Comparison of ENCODE assay signal across 9 cellular contexts in the genomic region with DNA sequence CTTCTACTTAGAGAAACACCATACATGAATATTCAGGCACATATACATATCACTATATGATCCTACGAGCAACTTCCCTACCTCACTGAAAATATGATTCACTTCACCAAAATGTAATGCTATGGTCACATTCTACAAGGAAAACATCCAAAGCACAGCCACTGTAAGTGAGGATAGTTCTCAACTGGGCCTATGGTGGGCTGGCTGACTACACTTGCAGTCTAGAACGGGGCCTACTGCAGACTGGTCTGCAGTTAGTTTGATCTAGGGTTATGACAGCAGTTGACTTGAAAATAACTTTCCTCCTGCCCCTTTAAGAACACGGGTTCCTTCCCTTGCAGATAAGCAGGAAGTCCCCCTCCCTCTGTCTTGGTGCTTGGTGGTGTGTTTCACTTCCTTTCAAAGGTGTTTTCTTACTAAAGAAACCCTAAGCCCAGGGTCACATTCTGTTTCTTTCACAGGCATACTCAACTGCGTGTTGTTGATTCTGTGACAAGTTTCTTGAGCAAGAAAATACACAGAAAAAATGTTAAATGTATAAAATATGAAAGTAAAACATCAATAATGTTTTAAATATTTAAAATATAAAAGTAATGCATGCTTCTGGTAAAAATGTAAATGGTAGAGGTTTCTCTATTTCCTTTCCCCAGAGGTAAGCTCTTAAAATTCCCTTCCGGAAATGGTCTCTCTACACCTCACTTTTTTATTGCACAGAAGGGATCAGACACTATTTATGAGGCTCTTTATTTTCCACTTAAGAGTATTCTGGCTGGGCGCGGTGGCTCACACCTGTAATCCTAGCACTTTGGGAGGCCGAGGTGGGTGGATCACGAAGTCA. TPM values are rescaled to one million over a fixed set of nuclear protein-coding genes. Genes with fewer than 3 reads are reported as not detected.
DNase-seq lines count a peak whose midpoint lies in the region; ATAC-seq and TF ChIP-seq lines count a peak whose summit lies in the region.
"Had no signal": no experiment of that assay in that cellular context is flagged by ENCODE, and none has a peak within 500 bp of the region (broad histone marks: within the 10 kb centered on the region; RNA-seq: fewer than 3 reads in every experiment).

No MANE protein-coding gene starts in this region.

- H3K9me3 Mint-ChIP-seq in activated T-cell treated with anti-CD3 and anti-CD28 coated beads, Interleukin-2, amount 50 U/mL, for 24 hours, result no peaks in the 10 kb centered on the region

- H3K4me3 Mint-ChIP-seq in activated T-cell treated with anti-CD3 and anti-CD28 coated beads, Interleukin-2, amount 50 U/mL, for 24 hours, result peak overlapping the region; percentile 82

- TF ChIP-seq POLR2A in heart left ventricle (IDR thresholded peaks at IDR 0.05), result no peak

- H3K9me3 ChIP-seq in heart left ventricle, result no peaks in the 10 kb centered on the region

- H3K27ac ChIP-seq in heart left ventricle (peak overlapping the region; percentile 46 to 92 (median 75)), skin epidermis (peak overlapping the region in 18 of 21 experiments; percentile 60 to 94 (median 81))
- H3K27ac ChIP-seq: 22Rv1 had no signal

- peaks cover 0 to 60% (median 8%) of the 10 kb centered on the region in 12 donors for H3K4me1 ChIP-seq in heart left ventricle

- TF ChIP-seq CTCF in heart left ventricle (IDR thresholded peaks at IDR 0.05), result no peak

- intact Hi-C loops in heart left ventricle (cut with DNase I), result loop anchor here in 2 of 10 donors (5.0 to 10.0 kb wide), 2 partner anchors 690 to 1078 kb away; no protein-coding TSS in a partner anchor

- peaks cover 18% of the 10 kb centered on the region for H3K27me3 Mint-ChIP-seq in activated T-cell treated with anti-CD3 and anti-CD28 coated beads, Interleukin-2, amount 50 U/mL, for 24 hours

- peak overlapping the region; percentile 98 for H3K27ac Mint-ChIP-seq in activated T-cell treated with anti-CD3 and anti-CD28 coated beads, Interleukin-2, amount 50 U/mL, for 24 hours

- no peaks in the 10 kb centered on the region for H3K36me3 ChIP-seq in heart left ventricle

- H3K36me3 Mint-ChIP-seq in activated T-cell treated with anti-CD3 and anti-CD28 coated beads, Interleukin-2, amount 50 U/mL, for 24 hours (ENCODE audit: low read depth), result no peaks in the 10 kb centered on the region

- ATAC-seq in HG02678 (IDR thresholded peaks at IDR 0.05; ENCODE audit: unreplicated experiment) (peak; percentile 73), heart left ventricle (peak; percentile 15 to 80 (median 60))

- H3K4me3 ChIP-seq in heart left ventricle (peak overlapping the region in 3 of 12 donors; percentile 4 to 45 (median 30)), skin epidermis (no peak overlapping the region)

- DNase-seq in DMS 273 (lab: John Stamatoyannopoulos, UW; ENCODE audit: unreplicated experiment) (peak; percentile 56), DMS 273 treated with DMSO at 0.1 percent for 48 hours (lab: John Stamatoyannopoulos, UW) (no peak), NAMALWA (ENCODE audit: low spot score) (peak; percentile 91), heart left ventricle (no peak), NCI-H187 treated with DMSO at 0.1 percent for 48 hours (lab: John Stamatoyannopoulos, UW) (no peak)
- peak; percentile 70 for DNase-seq in activated T-cell treated with anti-CD3 and anti-CD28 coated beads, Interleukin-2, amount 50 U/mL, for 24 hours

- peaks cover 83% of the 10 kb centered on the region for H3K4me1 Mint-ChIP-seq in activated T-cell treated with anti-CD3 and anti-CD28 coated beads, Interleukin-2, amount 50 U/mL, for 24 hours (ENCODE audit: low read depth)

- WGBS in heart left ventricle, 4 donors, result 60 to 69% (median 65%) methylated on average over 9 of the region's 9 CpGs

- peaks cover 0 to 5% (median 0%) of the 10 kb centered on the region in 9 donors for H3K27me3 ChIP-seq in heart left ventricle

RNA-seq across cellular contexts. Expression of a gene that starts 18.0 kb away (rescaled TPM):
- 1,000 to 10,000 TPM in 4 of 9 donors, 100 to 1,000 TPM in 5; 689 to 3,543 (median 935) TPM for total RNA-seq in heart left ventricle
- polyA plus RNA-seq in heart left ventricle, result 1,000 to 10,000 TPM; 1,893 to 1,976 TPM

RNA-seq across cellular contexts. Expression of a gene that starts 50.5 kb away (rescaled TPM):
- 1 to 10 TPM in 3 of 9 donors, under 1 TPM in 6; 0.19 to 9.7 (median 0.58) TPM for total RNA-seq in heart left ventricle
- polyA plus RNA-seq in heart left ventricle, result under 1 TPM; 0.04 to 0.35 TPM

Comparison
In these comparisons a context has a peak if more than half of its experiments do, and no peak if none do; other contexts are left out.
1. DNase-seq: peak in DMS 273 (single experiment), NAMALWA (single experiment) and activated T-cell treated with anti-CD3 and anti-CD28 coated beads, Interleukin-2, amount 50 U/mL, for 24 hours (single experiment); none in DMS 273 treated with DMSO at 0.1 percent for 48 hours (single experiment), heart left ventricle (0 of 5) and NCI-H187 treated with DMSO at 0.1 percent for 48 hours (single experiment).